In the genomic region with DNA sequence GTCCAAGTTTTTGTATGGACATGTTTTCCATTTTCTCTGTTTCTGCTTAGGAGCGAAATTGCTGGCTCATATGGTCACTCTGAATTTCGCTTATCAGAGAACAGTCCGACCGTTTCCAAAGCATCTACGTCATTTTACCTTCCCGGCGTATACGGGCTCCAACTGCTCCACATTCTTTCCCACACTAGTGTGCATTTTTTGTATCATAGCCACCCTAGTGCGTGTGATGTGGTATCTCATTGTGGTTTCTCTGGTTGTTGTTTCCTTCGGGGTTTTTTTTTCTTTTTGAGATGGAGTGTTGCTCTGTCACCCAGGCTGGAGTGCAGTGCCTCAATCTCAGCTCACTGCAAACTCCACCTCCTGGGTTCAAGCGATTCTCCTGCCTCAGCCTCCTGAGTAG, we compare ENCODE assay signal across 1 cellular context.
TF ChIP-seq lines count a peak whose summit lies in the region.

No MANE protein-coding gene starts in this region.

TF ChIP-seq in IMR-90, 13 proteins besides CTCF, POLR2A, EP300 and RAD21:
- TF ChIP-seq, protein P1, sequence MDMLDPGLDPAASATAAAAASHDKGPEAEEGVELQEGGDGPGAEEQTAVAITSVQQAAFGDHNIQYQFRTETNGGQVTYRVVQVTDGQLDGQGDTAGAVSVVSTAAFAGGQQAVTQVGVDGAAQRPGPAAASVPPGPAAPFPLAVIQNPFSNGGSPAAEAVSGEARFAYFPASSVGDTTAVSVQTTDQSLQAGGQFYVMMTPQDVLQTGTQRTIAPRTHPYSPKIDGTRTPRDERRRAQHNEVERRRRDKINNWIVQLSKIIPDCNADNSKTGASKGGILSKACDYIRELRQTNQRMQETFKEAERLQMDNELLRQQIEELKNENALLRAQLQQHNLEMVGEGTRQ (IDR thresholded peaks at IDR 0.05; ENCODE audit: low read depth, low read length): no peak
- no peak for TF ChIP-seq SMC3 (IDR thresholded peaks at IDR 0.05; ENCODE audit: low read depth, low read length)
- no peak for TF ChIP-seq MAZ (IDR thresholded peaks at IDR 0.05; ENCODE audit: borderline replicate concordance, low read depth, low read length)
- TF ChIP-seq RFX5 (IDR thresholded peaks at IDR 0.05; ENCODE audit: low read depth, low read length): no peak
- TF ChIP-seq MAFK (IDR thresholded peaks at IDR 0.05; ENCODE audit: low read depth, low read length): no peak
- no peak for TF ChIP-seq FOS (IDR thresholded peaks at IDR 0.05; ENCODE audit: low read depth, low read length)
- TF ChIP-seq, protein P2, sequence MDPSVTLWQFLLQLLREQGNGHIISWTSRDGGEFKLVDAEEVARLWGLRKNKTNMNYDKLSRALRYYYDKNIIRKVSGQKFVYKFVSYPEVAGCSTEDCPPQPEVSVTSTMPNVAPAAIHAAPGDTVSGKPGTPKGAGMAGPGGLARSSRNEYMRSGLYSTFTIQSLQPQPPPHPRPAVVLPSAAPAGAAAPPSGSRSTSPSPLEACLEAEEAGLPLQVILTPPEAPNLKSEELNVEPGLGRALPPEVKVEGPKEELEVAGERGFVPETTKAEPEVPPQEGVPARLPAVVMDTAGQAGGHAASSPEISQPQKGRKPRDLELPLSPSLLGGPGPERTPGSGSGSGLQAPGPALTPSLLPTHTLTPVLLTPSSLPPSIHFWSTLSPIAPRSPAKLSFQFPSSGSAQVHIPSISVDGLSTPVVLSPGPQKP (IDR thresholded peaks at IDR 0.05; ENCODE audit: borderline replicate concordance, low read depth, low read length): no peak
- no peak for TF ChIP-seq CHD1 (IDR thresholded peaks at IDR 0.05; ENCODE audit: low read depth, low read length)
- no peak for TF ChIP-seq MXI1 (IDR thresholded peaks at IDR 0.05; ENCODE audit: borderline replicate concordance, low read depth, low read length)
- TF ChIP-seq BHLHE40 (IDR thresholded peaks at IDR 0.05; ENCODE audit: low read depth, low read length): no peak
- no peak for TF ChIP-seq RCOR1 (IDR thresholded peaks at IDR 0.05; ENCODE audit: insufficient replicate concordance, low read length)
- TF ChIP-seq CEBPB (IDR thresholded peaks at IDR 0.05; ENCODE audit: low read depth, low read length): no peak
- no peak for TF ChIP-seq NFE2L2 (IDR thresholded peaks at IDR 0.05; ENCODE audit: low read depth, low read length)
